Comparison of ENCODE assay signal across 17 cellular contexts in the genomic region with DNA sequence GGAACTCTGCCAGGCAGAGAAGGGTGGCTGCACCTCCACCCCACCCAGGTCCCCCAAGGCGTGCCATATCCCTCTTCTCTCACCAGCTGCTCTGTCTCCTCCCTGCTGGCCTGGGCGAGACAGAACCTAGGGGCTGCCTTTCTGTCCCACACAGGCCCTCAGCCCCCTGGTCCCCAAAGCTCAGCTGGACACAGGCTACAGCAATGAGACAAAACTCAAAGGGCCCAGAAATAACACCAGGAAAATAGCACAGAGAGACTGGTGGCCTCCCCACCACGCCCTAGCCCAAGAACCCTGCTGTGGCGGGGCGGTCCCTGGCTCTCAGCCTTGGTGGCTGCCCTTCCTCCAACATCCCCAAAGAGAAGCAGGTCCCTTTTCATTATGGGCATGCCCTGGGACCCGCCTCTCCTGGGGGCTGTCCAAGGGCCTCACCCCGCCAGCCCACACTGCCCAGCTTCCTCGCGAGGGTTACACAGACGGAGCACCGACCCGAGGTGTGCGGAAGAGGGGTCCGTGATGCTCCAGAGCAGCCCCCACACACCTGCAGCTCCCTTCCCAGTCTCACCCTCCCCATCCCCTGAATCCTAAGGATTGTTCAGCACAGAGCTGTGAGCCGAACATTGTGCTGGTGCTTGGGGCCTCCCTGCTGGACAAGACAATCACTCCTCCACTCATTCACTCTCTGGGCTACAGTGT.
"Had no signal": no experiment of that assay in that cellular context is flagged by ENCODE, and none has a peak within 500 bp of the region (broad histone marks: within the 10 kb centered on the region; RNA-seq: fewer than 3 reads in every experiment).

No MANE protein-coding gene starts in this region.

- H3K36me3 ChIP-seq: brain microvascular endothelial cell, right lobe of liver, stomach had no signal

- H3K27ac Mint-ChIP-seq: activated T-helper 1 cell treated with anti-CD3 and anti-CD28 coated beads, Interleukin-12 subunit alpha, Interleukin-12 subunit beta, Interleukin-2, Interleukin-4 antibody, amounts not matched to agents 30 ng/mL and 10 ng/mL and 1 ng/mL, durations not matched to agents 14 hours and 24 hours and 36 hours; naive B cell had no signal

- H3K9me3 Mint-ChIP-seq: activated T-helper 1 cell treated with anti-CD3 and anti-CD28 coated beads, Interleukin-12 subunit alpha, Interleukin-12 subunit beta, Interleukin-2, Interleukin-4 antibody, amounts not matched to agents 30 ng/mL and 10 ng/mL and 1 ng/mL, durations not matched to agents 14 hours and 24 hours and 36 hours; central memory CD8-positive, alpha-beta T cell had no signal

- ATAC-seq: foreskin keratinocyte, psoas muscle had no signal

- H3K4me3 Mint-ChIP-seq: activated T-helper 1 cell treated with anti-CD3 and anti-CD28 coated beads, Interleukin-12 subunit alpha, Interleukin-12 subunit beta, Interleukin-2, Interleukin-4 antibody, amounts not matched to agents 30 ng/mL and 10 ng/mL and 1 ng/mL, durations not matched to agents 14 hours and 24 hours and 36 hours; central memory CD8-positive, alpha-beta T cell had no signal

- H3K27me3 ChIP-seq: brain microvascular endothelial cell, foreskin keratinocyte, right lobe of liver, testis had no signal

- H3K4me3 ChIP-seq: coronary artery, lung, psoas muscle, right lobe of liver, smooth muscle cell, stomach, testis had no signal

- H3K9me3 ChIP-seq: psoas muscle, right lobe of liver, stomach, testis had no signal

- H3K36me3 Mint-ChIP-seq: naive B cell had no signal

- H3K4me1 ChIP-seq: foreskin keratinocyte, psoas muscle, right lobe of liver, stomach, testis had no signal

- DNase-seq: activated CD4-positive, alpha-beta T cell treated with anti-CD3 and anti-CD28 coated beads, Interleukin-2, amount 50 U/mL, for 1 hour; activated naive CD4-positive, alpha-beta T cell treated with Interleukin-2 at 50 U/mL for 16 hours; anterior cingulate cortex; brain microvascular endothelial cell; effector memory CD4-positive, alpha-beta T cell; foreskin keratinocyte; naive B cell; occipital lobe; psoas muscle; right lobe of liver; stomach; testis had no signal

- H3K27ac ChIP-seq: brain microvascular endothelial cell, coronary artery, foreskin keratinocyte, psoas muscle, right lobe of liver, stomach, testis had no signal

- H3K4me1 Mint-ChIP-seq: central memory CD8-positive, alpha-beta T cell had no signal

- H3K4me2 ChIP-seq: smooth muscle cell had no signal
